ENCODE assay signal across 14 cellular contexts in the genomic region with DNA sequence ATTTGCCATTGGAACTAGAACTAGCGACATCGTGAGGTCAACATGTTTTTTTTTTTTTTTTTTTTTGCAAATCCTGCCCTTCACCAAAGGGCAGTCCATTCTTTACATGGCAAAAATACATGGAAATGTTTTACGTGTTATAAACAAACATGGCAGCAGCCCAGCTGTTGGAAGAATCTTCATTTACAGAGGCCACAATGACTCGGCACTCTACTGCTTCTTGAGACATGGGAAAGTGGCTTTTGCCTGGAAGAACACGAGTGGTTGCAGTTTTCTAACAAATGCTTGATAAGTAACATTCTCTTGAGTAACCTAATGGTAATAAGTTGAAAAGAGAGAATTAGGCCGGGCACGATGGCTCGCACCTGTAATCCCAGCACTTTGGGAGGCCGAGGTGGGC. TPM values are rescaled to one million over a fixed set of nuclear protein-coding genes. Genes with fewer than 3 reads are reported as not detected.
DNase-seq lines count a peak whose midpoint lies in the region; TF ChIP-seq lines count a peak whose summit lies in the region.
"Had no signal": no experiment of that assay in that cellular context is flagged by ENCODE, and none has a peak within 500 bp of the region (broad histone marks: within the 10 kb centered on the region; RNA-seq: fewer than 3 reads in every experiment).

No MANE protein-coding gene starts in this region.

- no CpG with 5 or more reads among the region's 9 CpGs for WGBS in H9 (ENCODE audit: extremely low coverage, insufficient read length, low lambda C conversion rate)

- no peak overlapping the region for H2BK15ac ChIP-seq in H9 (ENCODE audit: low read depth, low read length)

- TF ChIP-seq CTCF in H9 (conservative IDR thresholded peaks at IDR 0.05) (no peak), NB4 (IDR thresholded peaks at IDR 0.05; ENCODE audit: low read depth, low read length) (no peak)

- H3K14ac ChIP-seq in H9 (ENCODE audit: insufficient read depth, low read length), result no peak overlapping the region

- no peaks in the 10 kb centered on the region for H3K4me1 Mint-ChIP-seq in H9

- H3K4me3 Mint-ChIP-seq in H9, result no peak overlapping the region
- H3K4me3 Mint-ChIP-seq: CD4-positive, alpha-beta T cell; HFFc6 had no signal

- H3K4me3 ChIP-seq in NB4 (ENCODE audit: low read depth, low read length) (no peak overlapping the region), HAP-1 (no peak overlapping the region)
- H3K4me3 ChIP-seq: GM12878, GM23248 had no signal

- H3K18ac ChIP-seq in H9 (ENCODE audit: insufficient read length, low read depth, low read length), result no peak overlapping the region

- H3K27me3 ChIP-seq in H9 (ENCODE audit: insufficient read depth, low read length) (no peaks in the 10 kb centered on the region), HAP-1 (ENCODE audit: low read depth) (no peaks in the 10 kb centered on the region)
- H3K27me3 ChIP-seq: BE2C had no signal

- TF ChIP-seq POLR2A in NB4 (IDR thresholded peaks at IDR 0.05; ENCODE audit: extremely low read depth, insufficient read length) (no peak), erythroblast (IDR thresholded peaks at IDR 0.05; ENCODE audit: low read length) (no peak)

- H3K79me1 ChIP-seq in H9 (ENCODE audit: insufficient read depth, low read depth, low read length, poor library complexity, severe bottlenecking), result no peaks in the 10 kb centered on the region

- H3K27me3 Mint-ChIP-seq in H9 (ENCODE audit: low read depth), result no peaks in the 10 kb centered on the region
- H3K27me3 Mint-ChIP-seq: CD4-positive, alpha-beta T cell had no signal

- no peak for DNase-seq in H9
- DNase-seq in NB4 (ENCODE audit: low read depth), result peak; percentile 67
- DNase-seq in erythroblast (lab: John Stamatoyannopoulos, UW), result peak; percentile 9 to 12
- DNase-seq in HAP-1 (ENCODE audit: low spot score in 2 of 2), result no peak
- DNase-seq in DMS 273 (lab: John Stamatoyannopoulos, UW; ENCODE audit: unreplicated experiment), result no peak
- no peak for DNase-seq in G401 (ENCODE audit: low spot score)
- DNase-seq: BE2C; C1 segment of cervical spinal cord; CD4-positive, alpha-beta T cell; DMS79 treated with DMSO at 0.1 percent for 48 hours; GM23248; HFFc6 had no signal

- H2BK5ac ChIP-seq in H9 (ENCODE audit: insufficient read length, low read length), result no peak overlapping the region

- no peak overlapping the region for H3K56ac ChIP-seq in H9 (ENCODE audit: insufficient read length, low read depth, low read length)

- no peaks in the 10 kb centered on the region for H3K23me2 ChIP-seq in H9 (ENCODE audit: insufficient read length, low read depth, low read length, poor library complexity, severe bottlenecking)

- no peak overlapping the region for H2BK120ac ChIP-seq in H9 (ENCODE audit: low read depth, low read length, poor library complexity, severe bottlenecking)

- H3T11ph ChIP-seq in H9 (ENCODE audit: low read length), result no peak overlapping the region

- no peak overlapping the region for H3K4ac ChIP-seq in H9 (ENCODE audit: low read depth, low read length)

- no peaks in the 10 kb centered on the region for H3K79me2 ChIP-seq in H9 (ENCODE audit: insufficient read depth, low read length)

- H3K9me3 ChIP-seq in H9 (ENCODE audit: control insufficient read depth, low read depth, low read length), result no peaks in the 10 kb centered on the region
- no peaks in the 10 kb centered on the region; the same call in 1 of the 2 replicates for H3K9me3 ChIP-seq in HAP-1
- H3K9me3 ChIP-seq: BE2C had no signal

- no peak overlapping the region for H3K27ac Mint-ChIP-seq in H9
- H3K27ac Mint-ChIP-seq: CD4-positive, alpha-beta T cell; HFFc6 had no signal

- no peak overlapping the region for H3K4me2 ChIP-seq in H9 (ENCODE audit: insufficient read depth, insufficient read length, low read length)
- H3K4me2 ChIP-seq: KMS-11 had no signal

- H3K27ac ChIP-seq in H9 (ENCODE audit: insufficient read length, low read depth, low read length), result no peak overlapping the region
- H3K27ac ChIP-seq: GM23248, KMS-11 had no signal

- in situ Hi-C loops in HAP-1 (cut with MboI; ENCODE audit: low sequenced_read_pairs) (no loop called here), G401 (cut with HindIII; ENCODE audit: low sequenced_read_pairs) (no loop called here)

- no peaks in the 10 kb centered on the region for H3K4me1 ChIP-seq in H9 (ENCODE audit: insufficient read depth, low read length)
- no peaks in the 10 kb centered on the region for H3K4me1 ChIP-seq in HAP-1
- H3K4me1 ChIP-seq: BE2C had no signal

- no peaks in the 10 kb centered on the region for H4K20me1 ChIP-seq in H9 (ENCODE audit: control insufficient read depth, insufficient read depth, insufficient read length)

- H4K8ac ChIP-seq in H9 (replicated peaks; ENCODE audit: insufficient read length, low read depth, low read length), result no peak overlapping the region

- no peak overlapping the region for H2AFZ ChIP-seq in H9 (ENCODE audit: low read length)
- H2AFZ ChIP-seq: GM23248 had no signal

- H2AK5ac ChIP-seq in H9 (ENCODE audit: insufficient read length, low read length), result no peak overlapping the region

- no peak overlapping the region for H3K23ac ChIP-seq in H9 (ENCODE audit: insufficient read length, low read depth, low read length)

- no peak overlapping the region for H4K5ac ChIP-seq in H9 (ENCODE audit: insufficient read length, low read depth, low read length)

- no peak overlapping the region for H2BK12ac ChIP-seq in H9 (ENCODE audit: insufficient read length, low read depth, low read length)

- H3K9ac ChIP-seq in H9 (ENCODE audit: extremely low read depth, insufficient read length, low read length), result no peak overlapping the region
- H3K9ac ChIP-seq: GM23248, KMS-11 had no signal

- H4K91ac ChIP-seq in H9 (ENCODE audit: insufficient read length, low read depth, low read length), result no peak overlapping the region

- H2BK20ac ChIP-seq in H9 (ENCODE audit: low read depth, low read length, poor library complexity, severe bottlenecking), result peak overlapping the region; percentile 33

- peaks cover 2 to 6% of the 10 kb centered on the region in 2 experiments; a peak in 2 of 5 replicates for H3K9me3 Mint-ChIP-seq in H9
- H3K9me3 Mint-ChIP-seq: CD4-positive, alpha-beta T cell had no signal

- H3K36me3 ChIP-seq in HAP-1 (replicated peaks), result peaks cover 64% of the 10 kb centered on the region

- peaks cover 53 to 81% (median 63%) of the 10 kb centered on the region in 3 experiments for H3K36me3 Mint-ChIP-seq in H9 (ENCODE audit: insufficient read depth in 1 of 3, low read depth in 3 of 3)

RNA-seq across cellular contexts. Expression of a gene that starts 22.8 kb away (rescaled TPM):
- total RNA-seq in H9 (2021), result 72.0 and 83.6 TPM in 2 replicates
- total RNA-seq in G401 (2014; rRNA removed; shearing (Covaris generic)), result 26.3 and 44.3 TPM in 2 replicates

RNA-seq across cellular contexts. Expression of a gene that starts 37.5 kb away (rescaled TPM):
- total RNA-seq in H9 (2021), result 57.8 and 58.9 TPM in 2 replicates
- 85.4 and 96.2 TPM in 2 replicates for total RNA-seq in G401 (2014; rRNA removed; shearing (Covaris generic))

Comparison
In these comparisons a context has a peak if more than half of its experiments do, and no peak if none do; other contexts are left out.
1. DNase-seq: peak in NB4 (single experiment) and erythroblast (2 of 2); none in H9 (single experiment), HAP-1 (0 of 2), DMS 273 (single experiment) and G401 (single experiment).